10 cellular contexts compared by ENCODE assay signal in the genomic region with DNA sequence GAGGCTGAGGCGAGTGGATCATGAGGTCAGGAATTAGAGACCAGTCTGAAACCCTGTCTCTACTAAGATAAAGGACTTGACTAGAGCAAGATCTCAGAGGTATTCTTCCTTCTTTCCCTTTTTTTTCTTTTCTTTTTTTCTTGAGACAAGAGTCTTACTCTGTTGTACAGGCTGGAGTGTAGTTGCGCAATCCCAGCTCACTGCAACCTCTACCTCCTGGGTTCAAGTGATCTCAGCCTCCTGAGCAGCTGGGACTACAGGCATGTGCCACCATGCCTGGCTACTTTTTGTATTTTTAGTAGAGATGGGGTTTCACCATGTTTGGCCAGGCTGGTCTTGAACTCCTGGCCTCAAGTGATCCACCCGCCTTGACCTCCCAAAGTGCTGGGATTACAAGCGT. TPM values are rescaled to one million over a fixed set of nuclear protein-coding genes. Genes with fewer than 3 reads are reported as not detected.
"Had no signal": no experiment of that assay in that cellular context is flagged by ENCODE, and none has a peak within 500 bp of the region (broad histone marks: within the 10 kb centered on the region; RNA-seq: fewer than 3 reads in every experiment).

No MANE protein-coding gene starts in this region.

RNA-seq across cellular contexts. Expression of a gene that starts 37.0 kb away (rescaled TPM):
- total RNA-seq: dermis blood vessel endothelial cell, endothelial cell of umbilical vein, gastrocnemius medialis, glomerular endothelial cell, left lung, left ventricle myocardium superior, lower lobe of right lung, lung microvascular endothelial cell, mesenteric fat pad, myocyte had no signal
- polyA plus RNA-seq: endothelial cell of umbilical vein had no signal
